ENCODE assay signal across 8 cellular contexts in the genomic region with DNA sequence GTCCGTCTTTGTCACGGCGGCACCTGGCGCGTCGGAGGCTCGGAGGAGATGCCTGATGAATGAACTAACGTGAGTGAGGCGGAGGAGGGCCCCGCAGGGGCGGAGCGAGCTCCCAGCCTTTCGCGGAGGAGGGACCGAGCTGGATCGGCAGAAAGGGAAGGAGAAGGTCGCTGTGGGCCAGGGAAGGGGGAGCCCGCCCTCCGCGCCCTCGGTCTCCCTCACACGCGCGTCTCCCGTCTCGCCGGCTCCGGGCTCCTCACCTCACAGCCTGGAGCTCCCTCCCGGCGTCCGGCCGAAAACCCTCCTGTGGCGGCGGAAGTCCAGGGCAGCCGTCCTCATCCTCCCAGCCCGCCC. TPM values are rescaled to one million over a fixed set of nuclear protein-coding genes. Genes with fewer than 3 reads are reported as not detected.
A peak's percentile ranks its signal among the peaks of the same experiment; 100 is the strongest.
DNase-seq lines count a peak whose midpoint lies in the region; ATAC-seq and TF ChIP-seq lines count a peak whose summit lies in the region.

No MANE protein-coding gene starts in this region.

- ATAC-seq in HCT116 (peak; percentile 71), heart right ventricle (peak; percentile 58 to 76 (median 66))

- RAD21 ChIA-PET in HCT116 (lab: Charles Lee; ENCODE audit: low non-redundant PET in 1 of 2, low total read pairs in 2 of 2, uncharacterized antibody in 2 of 2, unreplicated experiment in 2 of 2), result no interaction called here

- H3K4me2 ChIP-seq in HCT116 (ENCODE audit: low read length) (peak overlapping the region; percentile 91), MM.1S (ENCODE audit: low read depth, low read length) (peak overlapping the region; percentile 79)

- no peaks in the 10 kb centered on the region for H3F3A ChIP-seq in MM.1S (ENCODE audit: insufficient read depth, low read length)

- H3K4me1 ChIP-seq in HCT116 (ENCODE audit: control insufficient read depth in 1 of 2, insufficient read depth in 2 of 2, low read length in 2 of 2) (peaks cover 15 to 30% of the 10 kb centered on the region in 2 experiments), MM.1S (ENCODE audit: low read length) (0 out of 2 replicates have a peak, but pooled peaks cover 5% of the 10 kb centered on the region), heart right ventricle (peaks cover 5 to 55% (median 38%) of the 10 kb centered on the region in 9 donors), prostate gland (replicated peaks) (peaks cover 7% of the 10 kb centered on the region), vagina (peaks cover 59% of the 10 kb centered on the region)

- H2AFZ ChIP-seq in HCT116 (ENCODE audit: low read depth, low read length, poor library complexity, severe bottlenecking) (no peak overlapping the region), MM.1S (ENCODE audit: low read length) (peak overlapping the region; percentile 98)

- no peak for TF ChIP-seq CTCF in HCT116 (IDR thresholded peaks at IDR 0.05 in 2 of 3, conservative IDR thresholded peaks at IDR 0.05 in 1 of 3; ENCODE audit: borderline replicate concordance in 1 of 3, insufficient read depth in 1 of 3, low read depth in 2 of 3, low read length in 2 of 3)
- TF ChIP-seq CTCF in MM.1S (IDR thresholded peaks at IDR 0.05; ENCODE audit: low read length), result no peak
- no peak for TF ChIP-seq CTCF in heart right ventricle (IDR thresholded peaks at IDR 0.05)
- no peak for TF ChIP-seq CTCF in prostate gland (IDR thresholded peaks at IDR 0.05)
- TF ChIP-seq CTCF in vagina (IDR thresholded peaks at IDR 0.05), result no peak

- no TSS peak for BruUV-seq in HCT116 (replicated peaks; lab: Mats Ljungman, UMichigan)

- H4K20me1 ChIP-seq in HCT116 (ENCODE audit: insufficient read depth) (no peaks in the 10 kb centered on the region), MM.1S (ENCODE audit: insufficient read depth, low read length) (no peaks in the 10 kb centered on the region)

- no peak for TF ChIP-seq RAD21 in HCT116 (IDR thresholded peaks at IDR 0.05; ENCODE audit: low read depth)

- TF ChIP-seq POLR2A in HCT116 (IDR thresholded peaks at IDR 0.05; ENCODE audit: borderline replicate concordance, extremely low read depth, insufficient read depth, insufficient read length) (no peak), prostate gland (IDR thresholded peaks at IDR 0.05) (peak; percentile 78), vagina (IDR thresholded peaks at IDR 0.05) (peak in 1 of 2 donors; percentile 41)

- DNase-seq in GM04504 (ENCODE audit: low read depth), result peak; percentile 56
- peak; percentile 34 for DNase-seq in HCT116 (ENCODE audit: low read depth, low spot score)
- DNase-seq in MM.1S, result peak; percentile 89
- peak; percentile 63 for DNase-seq in SW480 (ENCODE audit: low spot score)
- peak; percentile 73 to 78 for DNase-seq in heart right ventricle
- peak; percentile 72 for DNase-seq in prostate gland (ENCODE audit: low spot score)
- no peak for DNase-seq in vagina (ENCODE audit: extremely low spot score in 2 of 2)

- H3K9me3 ChIP-seq in HCT116 (ENCODE audit: control insufficient read depth in 1 of 2, insufficient read depth in 1 of 2, low read depth in 1 of 2, low read length in 2 of 2) (no peaks in the 10 kb centered on the region), MM.1S (replicated peaks; ENCODE audit: insufficient read depth, low read length) (no peaks in the 10 kb centered on the region), heart right ventricle (no peaks in the 10 kb centered on the region), prostate gland (no peaks in the 10 kb centered on the region), vagina (no peaks in the 10 kb centered on the region)

- H3K27me3 ChIP-seq in HCT116 (ENCODE audit: insufficient read depth, low read length) (no peaks in the 10 kb centered on the region), MM.1S (replicated peaks; ENCODE audit: insufficient read depth, low read length) (no peaks in the 10 kb centered on the region), heart right ventricle (no peaks in the 10 kb centered on the region), prostate gland (replicated peaks; ENCODE audit: insufficient read depth) (no peaks in the 10 kb centered on the region), vagina (no peaks in the 10 kb centered on the region)

- peak overlapping the region; percentile 95 for H3K9ac ChIP-seq in HCT116 (ENCODE audit: low read length)
- peak overlapping the region; percentile 82 for H3K9ac ChIP-seq in MM.1S (ENCODE audit: low read length)

- CTCF ChIA-PET in HCT116 (lab: Charles Lee), result interaction anchor here (1.0 kb wide), 1 partner anchor 42 kb away, joined by 4 read pairs; no protein-coding TSS in a partner anchor

- H3K4me3 ChIP-seq in HCT116 (replicated peaks in 1 of 2; ENCODE audit: low read depth in 1 of 2, low read length in 2 of 2), result peak overlapping the region; percentile 86 to 93
- peak overlapping the region; percentile 89 for H3K4me3 ChIP-seq in MM.1S (ENCODE audit: low read length)
- peak overlapping the region; percentile 69 to 98 (median 94) for H3K4me3 ChIP-seq in heart right ventricle
- peak overlapping the region; percentile 86 to 91 for H3K4me3 ChIP-seq in prostate gland
- H3K4me3 ChIP-seq in vagina, result peak overlapping the region; percentile 73 to 91

- peak overlapping the region; percentile 94 for H3K27ac ChIP-seq in HCT116 (ENCODE audit: low read depth, low read length)
- H3K27ac ChIP-seq in MM.1S (ENCODE audit: low read length), result peak overlapping the region; percentile 48; the same call in 1 of the 2 replicates
- H3K27ac ChIP-seq in adipose tissue (ENCODE audit: low read depth, low read length), result peak overlapping the region; percentile 65
- peak overlapping the region; percentile 59 to 97 (median 94) for H3K27ac ChIP-seq in heart right ventricle
- peak overlapping the region; percentile 83 to 89 for H3K27ac ChIP-seq in prostate gland
- H3K27ac ChIP-seq in vagina, result peak overlapping the region; percentile 95

- peaks cover 77% of the 10 kb centered on the region for H3K79me2 ChIP-seq in HCT116 (ENCODE audit: insufficient read depth, low read length)
- H3K79me2 ChIP-seq in MM.1S (ENCODE audit: low read length), result peaks cover 6% of the 10 kb centered on the region; the same call in 1 of the 2 replicates

- peaks cover 16 to 27% of the 10 kb centered on the region in 2 experiments; a peak in 3 of 4 replicates for H3K36me3 ChIP-seq in HCT116 (ENCODE audit: control insufficient read depth in 1 of 2, insufficient read depth in 2 of 2, low read length in 2 of 2)
- no peaks in the 10 kb centered on the region for H3K36me3 ChIP-seq in MM.1S (replicated peaks; ENCODE audit: insufficient read depth, low read length)
- H3K36me3 ChIP-seq in heart right ventricle, result peaks cover 0 to 39% (median 18%) of the 10 kb centered on the region in 9 donors
- H3K36me3 ChIP-seq in prostate gland, result peaks cover 0 to 6% of the 10 kb centered on the region in 2 donors
- H3K36me3 ChIP-seq in vagina, result peaks cover 0 to 19% of the 10 kb centered on the region in 2 donors

- H3K9me2 ChIP-seq in HCT116 (ENCODE audit: insufficient read depth) (no peaks in the 10 kb centered on the region), MM.1S (replicated peaks; ENCODE audit: insufficient read depth, low read length) (no peaks in the 10 kb centered on the region)

- intact Hi-C loops in HCT116 (cut with micrococcal nuclease), result loop anchor here (2.0 to 5.0 kb wide), 3 partner anchors 119 to 414 kb away; a partner anchor contains a TSS
- intact Hi-C loops in heart right ventricle (cut with DNase I), result loop anchor here in 4 of 10 donors (2.0 to 10.0 kb wide), 5 partner anchors 41 to 228 kb away; a partner anchor contains a TSS
- intact Hi-C loops in prostate gland (cut with DNase I), result loop anchor here (10.0 kb wide), 1 partner anchor 226 kb away; a partner anchor contains a TSS
- intact Hi-C loops in vagina (cut with DNase I), result loop anchor here (5.0 kb wide), 1 partner anchor 1084 kb away; no protein-coding TSS in a partner anchor

- 0 to 2% (median 0%) methylated on average over 24 to 36 of the region's 36 CpGs for WGBS in adipose tissue, 3 donors
- 0% methylated on average over 29 to 36 of the region's 36 CpGs for WGBS in heart right ventricle, 2 donors
- under 1% methylated on average over 22 of the region's 36 CpGs for WGBS in prostate gland

- POLR2A ChIA-PET in HCT116 (lab: Charles Lee), result no interaction called here

TF ChIP-seq in HCT116, 20 proteins besides CTCF, POLR2A, EP300 and RAD21:
- TF ChIP-seq POLR2AphosphoS5 (IDR thresholded peaks at IDR 0.05; ENCODE audit: low read depth, low read length), result peak; percentile 51; the same call in 1 of the 2 replicates
- peak; percentile 27; the same call in 1 of the 2 replicates for TF ChIP-seq EGR1 (IDR thresholded peaks at IDR 0.05; ENCODE audit: low read depth)
- TF ChIP-seq, protein P1, sequence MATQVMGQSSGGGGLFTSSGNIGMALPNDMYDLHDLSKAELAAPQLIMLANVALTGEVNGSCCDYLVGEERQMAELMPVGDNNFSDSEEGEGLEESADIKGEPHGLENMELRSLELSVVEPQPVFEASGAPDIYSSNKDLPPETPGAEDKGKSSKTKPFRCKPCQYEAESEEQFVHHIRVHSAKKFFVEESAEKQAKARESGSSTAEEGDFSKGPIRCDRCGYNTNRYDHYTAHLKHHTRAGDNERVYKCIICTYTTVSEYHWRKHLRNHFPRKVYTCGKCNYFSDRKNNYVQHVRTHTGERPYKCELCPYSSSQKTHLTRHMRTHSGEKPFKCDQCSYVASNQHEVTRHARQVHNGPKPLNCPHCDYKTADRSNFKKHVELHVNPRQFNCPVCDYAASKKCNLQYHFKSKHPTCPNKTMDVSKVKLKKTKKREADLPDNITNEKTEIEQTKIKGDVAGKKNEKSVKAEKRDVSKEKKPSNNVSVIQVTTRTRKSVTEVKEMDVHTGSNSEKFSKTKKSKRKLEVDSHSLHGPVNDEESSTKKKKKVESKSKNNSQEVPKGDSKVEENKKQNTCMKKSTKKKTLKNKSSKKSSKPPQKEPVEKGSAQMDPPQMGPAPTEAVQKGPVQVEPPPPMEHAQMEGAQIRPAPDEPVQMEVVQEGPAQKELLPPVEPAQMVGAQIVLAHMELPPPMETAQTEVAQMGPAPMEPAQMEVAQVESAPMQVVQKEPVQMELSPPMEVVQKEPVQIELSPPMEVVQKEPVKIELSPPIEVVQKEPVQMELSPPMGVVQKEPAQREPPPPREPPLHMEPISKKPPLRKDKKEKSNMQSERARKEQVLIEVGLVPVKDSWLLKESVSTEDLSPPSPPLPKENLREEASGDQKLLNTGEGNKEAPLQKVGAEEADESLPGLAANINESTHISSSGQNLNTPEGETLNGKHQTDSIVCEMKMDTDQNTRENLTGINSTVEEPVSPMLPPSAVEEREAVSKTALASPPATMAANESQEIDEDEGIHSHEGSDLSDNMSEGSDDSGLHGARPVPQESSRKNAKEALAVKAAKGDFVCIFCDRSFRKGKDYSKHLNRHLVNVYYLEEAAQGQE (IDR thresholded peaks at IDR 0.05; ENCODE audit: low read depth), result no peak

RNA-seq across cellular contexts. Expression of a gene that starts 0.5 kb away (rescaled TPM):
- 37.4 TPM for total RNA-seq in HCT116 (2021; ENCODE audit: unreplicated experiment)
- polyA plus RNA-seq in HCT116 (2012), result 24.8 and 26.0 TPM in 2 replicates
- polyA plus RNA-seq in adipose tissue, result 10 to 100 TPM in 2 of 3 donors, 1 to 10 TPM in 1; 8.4 to 11.7 (median 11.7) TPM
- 10 to 100 TPM; 11.4 to 18.4 (median 14.5) TPM for total RNA-seq in heart right ventricle
- 1 to 10 TPM; 6.2 to 7.1 TPM for polyA plus RNA-seq in heart right ventricle
- total RNA-seq in prostate gland, result 10 to 100 TPM; 32.1 to 68.2 TPM
- 39.0 TPM for total RNA-seq in vagina

Comparison
In these comparisons a context has a peak if more than half of its experiments do, and no peak if none do; other contexts are left out.
1. DNase-seq: peak in GM04504 (single experiment), HCT116 (single experiment), MM.1S (single experiment), SW480 (single experiment), heart right ventricle (2 of 2) and prostate gland (single experiment); none in vagina (0 of 2).
2. Peak in every context shown above with its lines, with median percentiles within 50 percentile points of each other: H3K27ac ChIP-seq and H3K4me3 ChIP-seq.